Comparison of ENCODE assay signal across 1 cellular context in genomic region chr2:216859944-216860343, GRCh38.
TF ChIP-seq lines count a peak whose summit lies in the region.

Gene TNP1 (minus strand): TSS chr2:216860064. CDS start chr2:216860034, 30 bp downstream.

TF ChIP-seq in GM12878, 131 proteins besides CTCF, POLR2A, EP300 and RAD21:
- TF ChIP-seq E2F8 (IDR thresholded peaks at IDR 0.05; ENCODE audit: low read depth, partially characterized antibody) (no peak), ZBED1 (IDR thresholded peaks at IDR 0.05; ENCODE audit: borderline replicate concordance) (no peak)
- TF ChIP-seq, protein P1, sequence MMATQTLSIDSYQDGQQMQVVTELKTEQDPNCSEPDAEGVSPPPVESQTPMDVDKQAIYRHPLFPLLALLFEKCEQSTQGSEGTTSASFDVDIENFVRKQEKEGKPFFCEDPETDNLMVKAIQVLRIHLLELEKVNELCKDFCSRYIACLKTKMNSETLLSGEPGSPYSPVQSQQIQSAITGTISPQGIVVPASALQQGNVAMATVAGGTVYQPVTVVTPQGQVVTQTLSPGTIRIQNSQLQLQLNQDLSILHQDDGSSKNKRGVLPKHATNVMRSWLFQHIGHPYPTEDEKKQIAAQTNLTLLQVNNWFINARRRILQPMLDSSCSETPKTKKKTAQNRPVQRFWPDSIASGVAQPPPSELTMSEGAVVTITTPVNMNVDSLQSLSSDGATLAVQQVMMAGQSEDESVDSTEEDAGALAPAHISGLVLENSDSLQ (IDR thresholded peaks at IDR 0.05), result 0 out of 2 replicates have a peak, but pooled peaks have one; percentile 13
